23 cellular contexts compared by ENCODE assay signal in genomic region chr5:55363861-55364260, GRCh38. TPM values are rescaled to one million over a fixed set of nuclear protein-coding genes. Genes with fewer than 3 reads are reported as not detected.
DNase-seq lines count a peak whose midpoint lies in the region; ATAC-seq and TF ChIP-seq lines count a peak whose summit lies in the region.
"Had no signal": no experiment of that assay in that cellular context is flagged by ENCODE, and none has a peak within 500 bp of the region (broad histone marks: within the 10 kb centered on the region; RNA-seq: fewer than 3 reads in every experiment).

No MANE protein-coding gene starts in this region.

- H3K4me3 Mint-ChIP-seq in CD4-positive, CD25-positive, alpha-beta regulatory T cell = no peak overlapping the region
- H3K4me3 Mint-ChIP-seq: activated CD4-positive, alpha-beta T cell treated with anti-CD3 and anti-CD28 coated beads, Interleukin-2, amount 10 ng/mL, durations not matched to agents 7 days and 5 days; naive B cell had no signal

- H3K27ac Mint-ChIP-seq in CD4-positive, CD25-positive, alpha-beta regulatory T cell = peak overlapping the region; percentile 2 to 68 (median 2)
- H3K27ac Mint-ChIP-seq: activated CD4-positive, alpha-beta T cell treated with anti-CD3 and anti-CD28 coated beads, Interleukin-2, amount 10 ng/mL, durations not matched to agents 7 days and 5 days had no signal

- no peak overlapping the region for H3K9ac ChIP-seq in adipocyte (ENCODE audit: low read length)

- intact Hi-C loops in tibial artery (cut with DNase I; ENCODE audit: low total_unique reads) = no loop called here

- H3K9me3 Mint-ChIP-seq in CD4-positive, CD25-positive, alpha-beta regulatory T cell = peaks cover 0 to 2% (median 0%) of the 10 kb centered on the region in 7 donors
- H3K9me3 Mint-ChIP-seq: activated CD4-positive, alpha-beta T cell treated with anti-CD3 and anti-CD28 coated beads, Interleukin-2, amount 10 ng/mL, durations not matched to agents 7 days and 5 days; stimulated activated naive B cell treated with anti-CD40 and anti-IgM and Interleukin-4, amounts not matched to agents 10 μg/mL and 1 μg/mL and 100 μg/mL, for 72 hours had no signal

- TF ChIP-seq CTCF in fibroblast of villous mesenchyme (IDR thresholded peaks at IDR 0.05; ENCODE audit: insufficient read depth, low read depth, low read length) (no peak), tibial artery (IDR thresholded peaks at IDR 0.05) (no peak)

- no peaks in the 10 kb centered on the region for H3K27me3 ChIP-seq in CD4-positive, CD25-positive, alpha-beta regulatory T cell (ENCODE audit: control insufficient read depth, insufficient read depth, low read length)
- H3K27me3 ChIP-seq in adipocyte (replicated peaks; ENCODE audit: control insufficient read depth, insufficient read depth, low read length) (no peaks in the 10 kb centered on the region), tibial artery (no peaks in the 10 kb centered on the region)
- H3K27me3 ChIP-seq: ovary, testis had no signal

- H3K36me3 ChIP-seq in CD4-positive, CD25-positive, alpha-beta regulatory T cell (ENCODE audit: control insufficient read depth, insufficient read depth, low read length) = peaks cover 36% of the 10 kb centered on the region
- H3K36me3 ChIP-seq in adipocyte (ENCODE audit: control insufficient read depth, insufficient read depth, low read length, severe bottlenecking) = peaks cover 40% of the 10 kb centered on the region
- H3K36me3 ChIP-seq in tibial artery = peaks cover 21 to 36% (median 28%) of the 10 kb centered on the region in 3 donors
- H3K36me3 ChIP-seq: ovary had no signal

- peaks cover 5 to 14% (median 7%) of the 10 kb centered on the region in 4 donors for H3K4me1 Mint-ChIP-seq in CD4-positive, CD25-positive, alpha-beta regulatory T cell

- H3K9me3 ChIP-seq in CD4-positive, CD25-positive, alpha-beta regulatory T cell (ENCODE audit: control insufficient read depth in 2 of 2, low read length in 2 of 2) = no peaks in the 10 kb centered on the region
- H3K9me3 ChIP-seq in adipocyte (ENCODE audit: control insufficient read depth, low read length) (peaks cover 7% of the 10 kb centered on the region), tibial artery (no peaks in the 10 kb centered on the region)
- H3K9me3 ChIP-seq: ovary, testis had no signal

- H3K4me1 ChIP-seq in CD4-positive, CD25-positive, alpha-beta regulatory T cell (ENCODE audit: control insufficient read depth, insufficient read depth, low read length, poor library complexity, severe bottlenecking) = no peaks in the 10 kb centered on the region
- H3K4me1 ChIP-seq in adipocyte (ENCODE audit: control insufficient read depth, insufficient read depth, low read length) (no peaks in the 10 kb centered on the region), tibial artery (peaks cover 0 to 4% (median 0%) of the 10 kb centered on the region in 4 donors)
- H3K4me1 ChIP-seq: testis had no signal

- no peaks in the 10 kb centered on the region for H3K27me3 Mint-ChIP-seq in CD4-positive, CD25-positive, alpha-beta regulatory T cell
- H3K27me3 Mint-ChIP-seq: activated CD4-positive, alpha-beta T cell treated with anti-CD3 and anti-CD28 coated beads, Interleukin-2, amount 10 ng/mL, durations not matched to agents 7 days and 5 days; naive B cell; stimulated activated naive B cell treated with anti-CD40 and anti-IgM and Interleukin-4, amounts not matched to agents 10 μg/mL and 1 μg/mL and 100 μg/mL, for 72 hours had no signal

- H3K4me3 ChIP-seq in CD4-positive, CD25-positive, alpha-beta regulatory T cell (ENCODE audit: low read depth, low read length) = no peak overlapping the region
- no peak overlapping the region for H3K4me3 ChIP-seq in adipocyte (ENCODE audit: low read length)
- H3K4me3 ChIP-seq in fibroblast of villous mesenchyme (ENCODE audit: low read depth, low read length) = no peak overlapping the region
- H3K4me3 ChIP-seq in tibial artery = no peak overlapping the region
- H3K4me3 ChIP-seq: ovary, testis had no signal

- DNase-seq in AG08395 (ENCODE audit: low spot score) (peak; percentile 8), adipocyte (ENCODE audit: low read depth) (peak; percentile 78), fibroblast of villous mesenchyme (ENCODE audit: low read depth) (peak; percentile 32), tibial artery (no peak)
- DNase-seq in CD4-positive, CD25-positive, alpha-beta regulatory T cell = no peak
- DNase-seq: activated CD4-positive, alpha-beta T cell treated with anti-CD3 and anti-CD28 coated beads, Interleukin-2, amount 10 ng/mL, durations not matched to agents 7 days and 5 days; activated CD8-positive, alpha-beta memory T cell treated with anti-CD3 and anti-CD28 coated beads, Interleukin-2, amount 50 U/mL, for 4 hours; activated naive CD4-positive, alpha-beta T cell treated with Interleukin-2 at 50 U/mL for 16 hours; COR-L47; dermis blood vessel endothelial cell; hypothalamus; kidney; naive B cell; NCI-H1048; NCI-H187 treated with DMSO at 0.1 percent for 48 hours; NCI-H226; ovary; PC-3; SHP77; stimulated activated naive B cell treated with anti-CD40 and anti-IgM and Interleukin-4, amounts not matched to agents 10 μg/mL and 1 μg/mL and 100 μg/mL, for 72 hours; testis had no signal

- no peak for ATAC-seq in CD4-positive, CD25-positive, alpha-beta regulatory T cell (ENCODE audit: low read depth in 2 of 2)
- ATAC-seq in HG03159 (IDR thresholded peaks at IDR 0.05; ENCODE audit: unreplicated experiment) (no peak), esophagus mucosa (no peak)
- ATAC-seq: PC-3 had no signal

- peaks cover 38% of the 10 kb centered on the region for H3K36me3 Mint-ChIP-seq in CD4-positive, CD25-positive, alpha-beta regulatory T cell

- H3K27ac ChIP-seq in CD4-positive, CD25-positive, alpha-beta regulatory T cell (ENCODE audit: insufficient read depth, low read length, poor library complexity, severe bottlenecking) = no peak overlapping the region
- no peak overlapping the region for H3K27ac ChIP-seq in tibial artery
- H3K27ac ChIP-seq: ovary, testis had no signal

RNA-seq across cellular contexts. Expression of gene MTREX, which starts 56.1 kb away (rescaled TPM):
- total RNA-seq in CD4-positive, CD25-positive, alpha-beta regulatory T cell = 86.7 TPM
- polyA plus RNA-seq in CD4-positive, CD25-positive, alpha-beta regulatory T cell = 10 to 100 TPM; 23.2 to 34.3 (median 28.4) TPM
- 72.8 and 108 TPM in 2 replicates for total RNA-seq in fibroblast of villous mesenchyme
- total RNA-seq in esophagus mucosa = 42.2 TPM

RNA-seq across cellular contexts. Expression of gene DHX29, which starts 56.4 kb away (rescaled TPM):
- 16.5 TPM for total RNA-seq in CD4-positive, CD25-positive, alpha-beta regulatory T cell
- polyA plus RNA-seq in CD4-positive, CD25-positive, alpha-beta regulatory T cell = 10 to 100 TPM; 12.5 to 28.5 (median 14.8) TPM
- total RNA-seq in fibroblast of villous mesenchyme (36.1 and 43.6 TPM in 2 replicates), esophagus mucosa (18.2 TPM)

Comparison
In these comparisons a context has a peak if more than half of its experiments do, and no peak if none do; other contexts are left out.
1. DNase-seq: peak in AG08395 (single experiment), adipocyte (single experiment) and fibroblast of villous mesenchyme (single experiment); none in CD4-positive, CD25-positive, alpha-beta regulatory T cell (0 of 3) and tibial artery (0 of 2).